In the genomic region with DNA sequence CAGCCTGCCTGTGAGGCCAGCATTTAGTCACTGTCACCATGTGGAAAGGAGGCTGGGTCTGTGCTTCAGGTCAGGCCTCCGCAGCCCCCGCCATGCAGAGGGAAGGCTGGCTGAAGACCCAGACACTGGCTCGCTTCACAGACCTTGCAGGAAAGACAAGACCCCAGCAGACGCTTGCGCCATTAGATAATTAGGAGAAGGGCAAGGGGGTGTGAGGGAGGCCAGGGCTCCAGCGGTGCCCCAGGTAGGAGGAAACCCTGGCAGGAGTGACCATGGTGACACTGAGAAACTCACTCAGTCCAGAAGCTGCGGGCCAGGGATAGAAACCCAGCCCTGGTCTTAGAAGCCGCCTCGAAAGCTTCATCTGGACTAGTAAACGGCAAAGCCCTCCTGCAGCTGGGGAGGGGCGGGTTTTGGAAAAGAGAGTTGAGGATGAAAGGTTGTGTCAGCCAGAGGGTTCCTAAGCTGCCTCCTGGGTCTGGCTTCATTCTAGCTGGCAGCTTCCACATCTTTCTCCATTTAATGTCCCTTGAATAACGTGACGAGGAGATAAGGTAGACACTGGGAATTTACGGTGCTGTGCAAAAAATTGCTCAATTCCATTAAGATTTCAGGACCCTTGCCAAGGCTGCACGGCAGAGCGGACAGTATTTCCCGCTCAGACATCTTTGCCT, we compare ENCODE assay signal across 14 cellular contexts.
A peak's percentile ranks its signal among the peaks of the same experiment; 100 is the strongest.
DNase-seq lines count a peak whose midpoint lies in the region; ATAC-seq and TF ChIP-seq lines count a peak whose summit lies in the region.
"Had no signal": no experiment of that assay in that cellular context is flagged by ENCODE, and none has a peak within 500 bp of the region (broad histone marks: within the 10 kb centered on the region; RNA-seq: fewer than 3 reads in every experiment).

No MANE protein-coding gene starts in this region.

- intact Hi-C loops in Right ventricle myocardium inferior (cut with DNase I): no loop called here
- intact Hi-C loops in left ventricle myocardium superior (cut with micrococcal nuclease): no loop called here
- intact Hi-C loops in dorsolateral prefrontal cortex (cut with DNase I): no loop called here

- DNase-seq in Right ventricle myocardium inferior (ENCODE audit: missing footprints) (peak; percentile 60), left ventricle myocardium superior (no peak), WTC11 (ENCODE audit: low spot score) (no peak), mesothelial cell of epicardium (ENCODE audit: low spot score in 2 of 2, unreplicated experiment in 2 of 2) (no peak), dorsolateral prefrontal cortex (no peak), NCI-H446 treated with DMSO at 0.1 percent for 48 hours (lab: John Stamatoyannopoulos, UW) (no peak)
- DNase-seq: NCI-H187 treated with DMSO at 0.1 percent for 48 hours, PC-3 had no signal

- POLR2A ChIA-PET in WTC11 (lab: Charles Lee): no interaction called here

- H3K36me3 Mint-ChIP-seq in WTC11 (no peaks in the 10 kb centered on the region), mesothelial cell of epicardium (no peaks in the 10 kb centered on the region)

- no peak for TF ChIP-seq CTCF in WTC11 (IDR thresholded peaks at IDR 0.05)
- TF ChIP-seq CTCF in mesothelial cell of epicardium (IDR thresholded peaks at IDR 0.05; ENCODE audit: unreplicated experiment): no peak
- TF ChIP-seq CTCF in dorsolateral prefrontal cortex (IDR thresholded peaks at IDR 0.05 in 54 of 56, conservative IDR thresholded peaks at IDR 0.05 in 2 of 56; ENCODE audit: low read depth in 1 of 56, partially characterized antibody in 56 of 56): no peak

- H3K4me3 ChIP-seq in dorsolateral prefrontal cortex: no peak overlapping the region
- H3K4me3 ChIP-seq: BLaER1 treated with 17β-estradiol and CSF1 and Interleukin-3, amounts not matched to agents 10 nM and 100 nM; GM23338 had no signal

- peak overlapping the region; percentile 31 for H3K27ac ChIP-seq in temporal lobe (ENCODE audit: low read depth, low read length)
- peak overlapping the region in 19 of 59 donors; percentile 68 to 90 (median 85) for H3K27ac ChIP-seq in dorsolateral prefrontal cortex
- H3K27ac ChIP-seq: 22Rv1; BLaER1 treated with 17β-estradiol and CSF1 and Interleukin-3, amounts not matched to agents 10 nM and 100 nM had no signal

- no peaks in the 10 kb centered on the region for H3K9me3 Mint-ChIP-seq in WTC11
- no peaks in the 10 kb centered on the region for H3K9me3 Mint-ChIP-seq in mesothelial cell of epicardium
- H3K9me3 Mint-ChIP-seq: GM23338 had no signal

- ATAC-seq in Right ventricle myocardium inferior: peak; percentile 26
- ATAC-seq in left ventricle myocardium superior: no peak
- ATAC-seq in WTC11: no peak
- ATAC-seq in HG03460 (IDR thresholded peaks at IDR 0.05; ENCODE audit: unreplicated experiment): no peak
- ATAC-seq: GM23338, HCT116, PC-3 had no signal

- H3K4me3 Mint-ChIP-seq in WTC11 (no peak overlapping the region), mesothelial cell of epicardium (no peak overlapping the region)
- H3K4me3 Mint-ChIP-seq: GM23338 had no signal

- H3K27ac Mint-ChIP-seq in WTC11 (no peak overlapping the region), mesothelial cell of epicardium (peak overlapping the region; percentile 21)
- H3K27ac Mint-ChIP-seq: GM23338 had no signal

- no peaks in the 10 kb centered on the region for H3K27me3 ChIP-seq in dorsolateral prefrontal cortex
- H3K27me3 ChIP-seq: BLaER1 treated with 17β-estradiol and CSF1 and Interleukin-3, amounts not matched to agents 10 nM and 100 nM had no signal

- CTCF ChIA-PET in WTC11 (lab: Charles Lee): interaction anchor here (0.7 kb wide), 1 partner anchor 24 kb away, joined by 4 read pairs; no protein-coding TSS in a partner anchor

- no peaks in the 10 kb centered on the region for H3K27me3 Mint-ChIP-seq in WTC11 (ENCODE audit: low read depth)
- peaks cover under 1% of the 10 kb centered on the region for H3K27me3 Mint-ChIP-seq in mesothelial cell of epicardium (ENCODE audit: low read depth)

- H3K4me1 Mint-ChIP-seq in WTC11 (no peaks in the 10 kb centered on the region), mesothelial cell of epicardium (peaks cover 18% of the 10 kb centered on the region)
- H3K4me1 Mint-ChIP-seq: GM23338 had no signal

TF ChIP-seq in WTC11, 78 proteins besides CTCF, POLR2A, EP300 and RAD21:
- TF ChIP-seq, protein P1, sequence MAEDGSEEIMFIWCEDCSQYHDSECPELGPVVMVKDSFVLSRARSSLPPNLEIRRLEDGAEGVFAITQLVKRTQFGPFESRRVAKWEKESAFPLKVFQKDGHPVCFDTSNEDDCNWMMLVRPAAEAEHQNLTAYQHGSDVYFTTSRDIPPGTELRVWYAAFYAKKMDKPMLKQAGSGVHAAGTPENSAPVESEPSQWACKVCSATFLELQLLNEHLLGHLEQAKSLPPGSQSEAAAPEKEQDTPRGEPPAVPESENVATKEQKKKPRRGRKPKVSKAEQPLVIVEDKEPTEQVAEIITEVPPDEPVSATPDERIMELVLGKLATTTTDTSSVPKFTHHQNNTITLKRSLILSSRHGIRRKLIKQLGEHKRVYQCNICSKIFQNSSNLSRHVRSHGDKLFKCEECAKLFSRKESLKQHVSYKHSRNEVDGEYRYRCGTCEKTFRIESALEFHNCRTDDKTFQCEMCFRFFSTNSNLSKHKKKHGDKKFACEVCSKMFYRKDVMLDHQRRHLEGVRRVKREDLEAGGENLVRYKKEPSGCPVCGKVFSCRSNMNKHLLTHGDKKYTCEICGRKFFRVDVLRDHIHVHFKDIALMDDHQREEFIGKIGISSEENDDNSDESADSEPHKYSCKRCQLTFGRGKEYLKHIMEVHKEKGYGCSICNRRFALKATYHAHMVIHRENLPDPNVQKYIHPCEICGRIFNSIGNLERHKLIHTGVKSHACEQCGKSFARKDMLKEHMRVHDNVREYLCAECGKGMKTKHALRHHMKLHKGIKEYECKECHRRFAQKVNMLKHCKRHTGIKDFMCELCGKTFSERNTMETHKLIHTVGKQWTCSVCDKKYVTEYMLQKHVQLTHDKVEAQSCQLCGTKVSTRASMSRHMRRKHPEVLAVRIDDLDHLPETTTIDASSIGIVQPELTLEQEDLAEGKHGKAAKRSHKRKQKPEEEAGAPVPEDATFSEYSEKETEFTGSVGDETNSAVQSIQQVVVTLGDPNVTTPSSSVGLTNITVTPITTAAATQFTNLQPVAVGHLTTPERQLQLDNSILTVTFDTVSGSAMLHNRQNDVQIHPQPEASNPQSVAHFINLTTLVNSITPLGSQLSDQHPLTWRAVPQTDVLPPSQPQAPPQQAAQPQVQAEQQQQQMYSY (CRISPR knock-in tag; IDR thresholded peaks at IDR 0.05): peak; percentile 23; the same call in 1 of the 2 replicates
- TF ChIP-seq, protein P2, sequence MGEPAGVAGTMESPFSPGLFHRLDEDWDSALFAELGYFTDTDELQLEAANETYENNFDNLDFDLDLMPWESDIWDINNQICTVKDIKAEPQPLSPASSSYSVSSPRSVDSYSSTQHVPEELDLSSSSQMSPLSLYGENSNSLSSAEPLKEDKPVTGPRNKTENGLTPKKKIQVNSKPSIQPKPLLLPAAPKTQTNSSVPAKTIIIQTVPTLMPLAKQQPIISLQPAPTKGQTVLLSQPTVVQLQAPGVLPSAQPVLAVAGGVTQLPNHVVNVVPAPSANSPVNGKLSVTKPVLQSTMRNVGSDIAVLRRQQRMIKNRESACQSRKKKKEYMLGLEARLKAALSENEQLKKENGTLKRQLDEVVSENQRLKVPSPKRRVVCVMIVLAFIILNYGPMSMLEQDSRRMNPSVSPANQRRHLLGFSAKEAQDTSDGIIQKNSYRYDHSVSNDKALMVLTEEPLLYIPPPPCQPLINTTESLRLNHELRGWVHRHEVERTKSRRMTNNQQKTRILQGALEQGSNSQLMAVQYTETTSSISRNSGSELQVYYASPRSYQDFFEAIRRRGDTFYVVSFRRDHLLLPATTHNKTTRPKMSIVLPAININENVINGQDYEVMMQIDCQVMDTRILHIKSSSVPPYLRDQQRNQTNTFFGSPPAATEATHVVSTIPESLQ (CRISPR knock-in tag; IDR thresholded peaks at IDR 0.05): no peak
